In the genomic region with DNA sequence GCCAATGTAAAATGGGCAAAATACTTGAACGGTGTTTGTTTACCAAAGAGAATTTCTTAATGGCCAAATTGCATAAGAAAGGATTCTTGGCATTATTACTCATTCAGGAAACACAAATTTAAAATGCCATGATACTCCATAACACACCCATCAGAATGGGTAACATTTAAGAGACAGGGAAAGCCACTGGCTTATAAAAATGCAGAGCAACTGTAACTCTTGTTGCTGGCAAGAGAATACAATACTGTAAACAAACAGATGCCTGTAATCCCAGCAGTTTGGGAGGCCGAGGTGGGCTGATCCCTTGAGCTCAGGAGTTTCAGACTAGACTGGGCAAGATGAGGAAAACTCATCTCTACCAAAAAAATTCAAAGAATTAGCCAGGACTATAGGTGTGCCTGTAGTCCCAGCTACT, we compare ENCODE assay signal across 8 cellular contexts.
DNase-seq lines count a peak whose midpoint lies in the region; ATAC-seq and TF ChIP-seq lines count a peak whose summit lies in the region.
"Not testable (repeated sequence)": the region's sequence is repeated elsewhere in the genome, so short reads cannot be mapped to it uniquely, and the experiment has no call there.

No MANE protein-coding gene starts in this region.

- H2AFZ ChIP-seq in GM23338, result peak overlapping the region; percentile 75; the same call in 1 of the 2 replicates

- H3K9me2 ChIP-seq in GM23338 (ENCODE audit: insufficient read depth), result not testable (repeated sequence)

- peaks cover 30% of the 10 kb centered on the region for H3K4me1 Mint-ChIP-seq in GM23338
- H3K4me1 Mint-ChIP-seq in activated naive CD4-positive, alpha-beta T cell treated with anti-CD3 and anti-CD28 coated beads, Interleukin-2, amount 50 U/mL, for 24 hours; nephron; type B pancreatic cell (ENCODE audit: unreplicated experiment): not testable (repeated sequence)

- H3K36me3 ChIP-seq in GM23338 (ENCODE audit: insufficient read depth), result not testable (repeated sequence)

- not testable (repeated sequence) for H3K27ac Mint-ChIP-seq in GM23338, nephron
- H3K27ac Mint-ChIP-seq in activated naive CD4-positive, alpha-beta T cell treated with anti-CD3 and anti-CD28 coated beads, Interleukin-2, amount 50 U/mL, for 24 hours, result peak overlapping the region; percentile 59
- H3K27ac Mint-ChIP-seq in type B pancreatic cell, result peak overlapping the region; percentile 78

- ATAC-seq in GM23338, foreskin keratinocyte: not testable (repeated sequence)

- TF ChIP-seq CTCF in AG09309 (IDR thresholded peaks at IDR 0.05; ENCODE audit: control insufficient read depth, insufficient read depth, low read depth, low read length, missing control alignments); GM23338 (conservative IDR thresholded peaks at IDR 0.05; ENCODE audit: low read depth in 2 of 2); foreskin keratinocyte (conservative IDR thresholded peaks at IDR 0.05); nephron (IDR thresholded peaks at IDR 0.05; ENCODE audit: unreplicated experiment in 3 of 3); type B pancreatic cell (conservative IDR thresholded peaks at IDR 0.05): not testable (repeated sequence)

- H3K4me3 ChIP-seq in AG09309 (ENCODE audit: control insufficient read depth, low read depth, low read length); GM23338: not testable (repeated sequence)

- H3F3A ChIP-seq in GM23338 (replicated peaks; ENCODE audit: low read depth), result not testable (repeated sequence)

- H3K4me1 ChIP-seq in GM23338 (ENCODE audit: insufficient read depth) (peaks cover 25% of the 10 kb centered on the region), foreskin keratinocyte (peaks cover 23% of the 10 kb centered on the region)

- H3K4me3 Mint-ChIP-seq in GM23338; activated naive CD4-positive, alpha-beta T cell treated with anti-CD3 and anti-CD28 coated beads, Interleukin-2, amount 50 U/mL, for 24 hours: not testable (repeated sequence)
- peak overlapping the region; percentile 25 to 58 (median 32) for H3K4me3 Mint-ChIP-seq in nephron
- H3K4me3 Mint-ChIP-seq in type B pancreatic cell, result peak overlapping the region; percentile 71

- DNase-seq in AG09309 (ENCODE audit: low read depth) (peak; percentile 11), NCI-H226 (peak; percentile 44), foreskin keratinocyte (peak; percentile 66 to 83)
- not testable (repeated sequence) for DNase-seq in GM23338 (ENCODE audit: low spot score); epithelial cell of prostate (ENCODE audit: low read depth, low spot score); type B pancreatic cell (ENCODE audit: extremely low spot score, unreplicated experiment)

- H3K36me3 Mint-ChIP-seq in GM23338 (ENCODE audit: low read depth); activated naive CD4-positive, alpha-beta T cell treated with anti-CD3 and anti-CD28 coated beads, Interleukin-2, amount 50 U/mL, for 24 hours; nephron (ENCODE audit: low read depth); type B pancreatic cell: not testable (repeated sequence)

- H3K9me3 Mint-ChIP-seq in GM23338; activated naive CD4-positive, alpha-beta T cell treated with anti-CD3 and anti-CD28 coated beads, Interleukin-2, amount 50 U/mL, for 24 hours; nephron; type B pancreatic cell: not testable (repeated sequence)

- H3K79me2 ChIP-seq in GM23338 (replicated peaks; ENCODE audit: insufficient read depth), result not testable (repeated sequence)

- H3K27me3 ChIP-seq in GM23338 (ENCODE audit: insufficient read depth); foreskin keratinocyte: not testable (repeated sequence)

- H3K27ac ChIP-seq in GM23338 (ENCODE audit: low read depth); foreskin keratinocyte: not testable (repeated sequence)
- H3K27ac ChIP-seq in epithelial cell of prostate, result peak overlapping the region; percentile 96

- H3K4me2 ChIP-seq in GM23338, result peak overlapping the region; percentile 22

- not testable (repeated sequence) for H4K20me1 ChIP-seq in GM23338 (replicated peaks; ENCODE audit: insufficient read depth)

- peaks cover 13% of the 10 kb centered on the region for H3K27me3 Mint-ChIP-seq in GM23338 (ENCODE audit: insufficient read depth, low read depth, poor library complexity)
- H3K27me3 Mint-ChIP-seq in activated naive CD4-positive, alpha-beta T cell treated with anti-CD3 and anti-CD28 coated beads, Interleukin-2, amount 50 U/mL, for 24 hours, result peaks cover 37% of the 10 kb centered on the region
- H3K27me3 Mint-ChIP-seq in nephron (ENCODE audit: low read depth); type B pancreatic cell: not testable (repeated sequence)
